25 cellular contexts compared by ENCODE assay signal in genomic region chr13:100483836-100484381, GRCh38.
DNase-seq lines count a peak whose midpoint lies in the region; ATAC-seq and TF ChIP-seq lines count a peak whose summit lies in the region.
"Had no signal": no experiment of that assay in that cellular context is flagged by ENCODE, and none has a peak within 500 bp of the region (broad histone marks: within the 10 kb centered on the region; RNA-seq: fewer than 3 reads in every experiment).

No MANE protein-coding gene starts in this region.

- no peak for TF ChIP-seq CTCF in OCI-LY3 (IDR thresholded peaks at IDR 0.05; ENCODE audit: low read depth, low read length)

- H3K27me3 ChIP-seq in OCI-LY3 (ENCODE audit: low read depth, low read length) = no peaks in the 10 kb centered on the region
- H3K27me3 ChIP-seq: brain microvascular endothelial cell, dorsolateral prefrontal cortex, esophagus muscularis mucosa, tibial nerve had no signal

- peak overlapping the region; percentile 62 for H3K4me2 ChIP-seq in OCI-LY3 (ENCODE audit: low read length)

- H3K9ac ChIP-seq in OCI-LY3 (ENCODE audit: low read length) = no peak overlapping the region

- H3K27ac ChIP-seq in OCI-LY3 (ENCODE audit: low read length) = peak overlapping the region; percentile 31
- H3K27ac ChIP-seq: brain microvascular endothelial cell, esophagus muscularis mucosa, lower lobe of right lung, psoas muscle, tibial nerve had no signal

- no peaks in the 10 kb centered on the region for H3K9me3 ChIP-seq in OCI-LY3 (ENCODE audit: insufficient read depth, low read length)
- H3K9me3 ChIP-seq: esophagus muscularis mucosa, lower lobe of right lung, psoas muscle, tibial nerve had no signal

- H3K36me3 ChIP-seq in OCI-LY3 (replicated peaks; ENCODE audit: low read depth, low read length) = no peaks in the 10 kb centered on the region
- H3K36me3 ChIP-seq: brain microvascular endothelial cell, esophagus muscularis mucosa, lower lobe of right lung, tibial nerve had no signal

- peak overlapping the region; percentile 34 for H3K4me3 ChIP-seq in OCI-LY3 (ENCODE audit: low read length)
- H3K4me3 ChIP-seq: dorsolateral prefrontal cortex, esophagus muscularis mucosa, lower lobe of right lung, psoas muscle, tibial nerve had no signal

- H3K79me2 ChIP-seq in OCI-LY3 (ENCODE audit: low read length) = no peaks in the 10 kb centered on the region

- H4K20me1 ChIP-seq in OCI-LY3 (ENCODE audit: insufficient read depth, low read length) = no peaks in the 10 kb centered on the region

- no peak for ATAC-seq in GM21381 (IDR thresholded peaks at IDR 0.05; ENCODE audit: unreplicated experiment)
- ATAC-seq: activated naive CD4-positive, alpha-beta T cell treated with anti-CD3 and anti-CD28 coated beads, Interleukin-2, amount 50 U/mL, for 72 hours; HCT116; lower lobe of right lung; naive thymus-derived CD8-positive, alpha-beta T cell; psoas muscle had no signal

- no peak overlapping the region for H2AFZ ChIP-seq in OCI-LY3 (ENCODE audit: low read depth, low read length)

- H3K4me1 ChIP-seq in OCI-LY3 (ENCODE audit: low read length) = peaks cover 46% of the 10 kb centered on the region
- H3K4me1 ChIP-seq: esophagus muscularis mucosa, lower lobe of right lung, psoas muscle had no signal

- peak; percentile 83 for DNase-seq in NCI-H2107 treated with DMSO at 0.1 percent for 48 hours (lab: John Stamatoyannopoulos, UW; ENCODE audit: unreplicated experiment)
- DNase-seq in NCI-H2107 (lab: John Stamatoyannopoulos, UW) = no peak
- peak; percentile 87 for DNase-seq in DMS79 treated with DMSO at 0.1 percent for 48 hours (lab: John Stamatoyannopoulos, UW)
- DNase-seq in lung microvascular endothelial cell (ENCODE audit: low read depth in 2 of 2) = peak; percentile 48 to 49
- no peak for DNase-seq in midbrain (lab: John Stamatoyannopoulos, UW)
- DNase-seq in NCI-H226 = no peak
- DNase-seq: 8988T; activated CD4-positive, alpha-beta T cell treated with anti-CD3 and anti-CD28 coated beads for 1 hour; brain microvascular endothelial cell; C1 segment of cervical spinal cord; KBM-7; lower lobe of right lung; naive thymus-derived CD8-positive, alpha-beta T cell; NCI-H1105 treated with DMSO at 0.1 percent for 48 hours; NCI-H524; psoas muscle; stimulated activated naive B cell treated with anti-CD40 and anti-IgM and Interleukin-4, amounts not matched to agents 10 μg/mL and 1 μg/mL and 100 μg/mL, for 72 hours; T1000 had no signal

Comparison
In these comparisons a context has a peak if more than half of its experiments do, and no peak if none do; other contexts are left out.
1. DNase-seq: peak in NCI-H2107 treated with DMSO at 0.1 percent for 48 hours (single experiment), DMS79 treated with DMSO at 0.1 percent for 48 hours (single experiment) and lung microvascular endothelial cell (2 of 2); none in NCI-H2107 (single experiment), midbrain (single experiment) and NCI-H226 (single experiment).